In genomic region chr17:28598389-28598788, GRCh38 we compare ENCODE assay signal across 8 cellular contexts. TPM values are rescaled to one million over a fixed set of nuclear protein-coding genes. Genes with fewer than 3 reads are reported as not detected.
DNase-seq lines count a peak whose midpoint lies in the region; ATAC-seq and TF ChIP-seq lines count a peak whose summit lies in the region.

No MANE protein-coding gene starts in this region.

- H3K27me3 ChIP-seq in cardiac muscle cell, result no peaks in the 10 kb centered on the region
- H3K27me3 ChIP-seq in iPS-18a (ENCODE audit: control insufficient read depth, insufficient read depth, low read length), result no peaks in the 10 kb centered on the region
- no peaks in the 10 kb centered on the region for H3K27me3 ChIP-seq in testis

- H3K9me3 ChIP-seq in cardiac muscle cell (ENCODE audit: low read depth) (no peaks in the 10 kb centered on the region), T-helper 17 cell (ENCODE audit: control insufficient read depth, low read length, poor library complexity, severe bottlenecking) (no peaks in the 10 kb centered on the region), iPS-18a (ENCODE audit: control insufficient read depth, low read depth, low read length) (no peaks in the 10 kb centered on the region), testis (no peaks in the 10 kb centered on the region)

- H3K27ac Mint-ChIP-seq in T-helper 17 cell, result peak overlapping the region; percentile 96

- peak overlapping the region; percentile 96 for H3K4me3 Mint-ChIP-seq in T-helper 17 cell

- DNase-seq in cardiac muscle cell (ENCODE audit: low read depth in 1 of 2, low spot score in 1 of 2) (no peak), Right ventricle myocardium superior (no peak), T-helper 17 cell (no peak), testis (no peak), NCI-H2196 (lab: John Stamatoyannopoulos, UW; ENCODE audit: unreplicated experiment) (no peak)

- no peak for TF ChIP-seq POLR2A in testis (IDR thresholded peaks at IDR 0.05)

- H3K9ac ChIP-seq in iPS-18a (ENCODE audit: low read length), result peak overlapping the region; percentile 84

- H3K4me3 ChIP-seq in cardiac muscle cell (peak overlapping the region; percentile 46), iPS-18a (ENCODE audit: low read length) (peak overlapping the region; percentile 68), testis (peak overlapping the region; percentile 62 to 75)

- WGBS in testis, 2 donors, result 2 to 4% methylated on average over 12 to 17 of the region's 17 CpGs

- no peak for ATAC-seq in Right ventricle myocardium superior (ENCODE audit: poor library complexity)
- ATAC-seq in T-helper 17 cell, result no peak
- ATAC-seq in HG03460 (IDR thresholded peaks at IDR 0.05; ENCODE audit: unreplicated experiment), result no peak
- no peak for ATAC-seq in HG03432 (IDR thresholded peaks at IDR 0.05; ENCODE audit: unreplicated experiment)

- H3K4me1 Mint-ChIP-seq in T-helper 17 cell, result peaks cover 20% of the 10 kb centered on the region

- intact Hi-C loops in Right ventricle myocardium superior (cut with DNase I), result no loop called here
- intact Hi-C loops in testis (cut with DNase I; ENCODE audit: low total_unique reads), result no loop called here

- TF ChIP-seq CTCF in cardiac muscle cell (IDR thresholded peaks at IDR 0.05; ENCODE audit: low read depth, low read length) (no peak), testis (IDR thresholded peaks at IDR 0.05) (no peak)

- H3K27me3 Mint-ChIP-seq in T-helper 17 cell, result no peaks in the 10 kb centered on the region

- H3K27ac ChIP-seq in cardiac muscle cell (no peak overlapping the region), iPS-18a (ENCODE audit: low read length) (peak overlapping the region; percentile 36), testis (peak overlapping the region; percentile 52 to 97)

- H3K36me3 ChIP-seq in cardiac muscle cell (no peaks in the 10 kb centered on the region), iPS-18a (ENCODE audit: control insufficient read depth, low read depth, low read length) (peaks cover under 1% of the 10 kb centered on the region), testis (ENCODE audit: low read depth, missing control alignments) (no peaks in the 10 kb centered on the region)

- no peaks in the 10 kb centered on the region for H3K36me3 Mint-ChIP-seq in T-helper 17 cell (ENCODE audit: low read depth)

- H3K4me1 ChIP-seq in cardiac muscle cell (ENCODE audit: low read depth) (no peaks in the 10 kb centered on the region), iPS-18a (ENCODE audit: control insufficient read depth, low read depth, low read length) (peaks cover 3% of the 10 kb centered on the region), testis (peaks cover 10% of the 10 kb centered on the region)

RNA-seq across cellular contexts. Expression of gene SPAG5, which starts 0.4 kb away (rescaled TPM):
- total RNA-seq in cardiac muscle cell (9.8 and 52.7 TPM in 2 replicates), Right ventricle myocardium superior (1.1 TPM), T-helper 17 cell (10 to 100 TPM; 19.2 to 31.5 TPM), testis (100 to 1,000 TPM in 1 of 2 donors, 10 to 100 TPM in 1; 79.4 to 116 TPM)
- polyA plus RNA-seq in cardiac muscle cell (27.0 and 84.6 TPM in 2 replicates), testis (ENCODE audit: insufficient read depth, low read depth, low replicate concordance) (232 TPM)

RNA-seq across cellular contexts. Expression of gene RSKR, which starts 15.6 kb away (rescaled TPM):
- total RNA-seq in cardiac muscle cell, result 7.3 and 16.2 TPM in 2 replicates
- 2.8 and 3.5 TPM in 2 replicates for polyA plus RNA-seq in cardiac muscle cell
- 4.8 TPM for total RNA-seq in Right ventricle myocardium superior
- 1 to 10 TPM; 8.1 to 8.8 TPM for total RNA-seq in T-helper 17 cell
- 10 to 100 TPM; 38.0 to 41.7 TPM for total RNA-seq in testis
- 18.1 TPM for polyA plus RNA-seq in testis (ENCODE audit: insufficient read depth, low read depth, low replicate concordance)

RNA-seq across cellular contexts. Expression of gene ALDOC, which starts 21.7 kb away (rescaled TPM):
- 183 and 334 TPM in 2 replicates for total RNA-seq in cardiac muscle cell
- 112 and 177 TPM in 2 replicates for polyA plus RNA-seq in cardiac muscle cell
- 353 TPM for total RNA-seq in Right ventricle myocardium superior
- total RNA-seq in T-helper 17 cell, result 10 to 100 TPM; 16.7 to 24.5 TPM
- total RNA-seq in testis, result 10 to 100 TPM; 30.7 to 65.8 TPM
- 29.2 TPM for polyA plus RNA-seq in testis (ENCODE audit: insufficient read depth, low read depth, low replicate concordance)

RNA-seq across cellular contexts. Expression of gene PIGS, which starts 27.1 kb away (rescaled TPM):
- total RNA-seq in cardiac muscle cell, result 107 and 114 TPM in 2 replicates
- polyA plus RNA-seq in cardiac muscle cell, result 121 and 122 TPM in 2 replicates
- 33.4 TPM for total RNA-seq in Right ventricle myocardium superior
- 10 to 100 TPM; 44.5 to 50.9 TPM for total RNA-seq in T-helper 17 cell
- total RNA-seq in testis, result 100 to 1,000 TPM in 1 of 2 donors, 10 to 100 TPM in 1; 92.4 to 124 TPM
- polyA plus RNA-seq in testis (ENCODE audit: insufficient read depth, low read depth, low replicate concordance), result 57.7 TPM

RNA-seq across cellular contexts. Expression of gene UNC119, which starts 46.0 kb away (rescaled TPM):
- 124 and 125 TPM in 2 replicates for total RNA-seq in cardiac muscle cell
- polyA plus RNA-seq in cardiac muscle cell, result 73.3 and 101 TPM in 2 replicates
- total RNA-seq in Right ventricle myocardium superior, result 22.6 TPM
- 10 to 100 TPM; 87.2 to 91.9 TPM for total RNA-seq in T-helper 17 cell
- 100 to 1,000 TPM; 175 to 180 TPM for total RNA-seq in testis
- 94.9 TPM for polyA plus RNA-seq in testis (ENCODE audit: insufficient read depth, low read depth, low replicate concordance)
